ENCODE assay signal across 24 cellular contexts in the genomic region with DNA sequence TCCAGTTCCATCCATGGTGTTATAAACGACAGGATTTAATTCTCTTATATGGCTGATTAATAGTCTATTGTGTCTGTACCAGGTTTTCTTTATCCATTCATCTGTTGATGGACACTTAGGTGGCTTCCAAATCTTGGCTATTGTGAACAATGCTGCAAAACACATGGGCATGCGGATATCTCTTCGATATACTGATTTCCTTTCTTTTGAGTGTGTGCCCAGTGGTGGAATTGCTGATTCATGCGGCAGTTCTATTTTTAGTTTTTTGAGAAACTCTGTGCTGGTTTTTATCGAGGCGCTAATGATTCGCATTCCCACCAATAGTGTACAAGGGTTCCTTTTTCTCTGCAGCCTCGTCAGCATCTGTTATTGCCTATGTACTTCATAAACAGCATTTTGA.
A peak's percentile ranks its signal among the peaks of the same experiment; 100 is the strongest.
DNase-seq lines count a peak whose midpoint lies in the region; ATAC-seq, FAIRE-seq and TF ChIP-seq lines count a peak whose summit lies in the region.
"Had no signal": no experiment of that assay in that cellular context is flagged by ENCODE, and none has a peak within 500 bp of the region (broad histone marks: within the 10 kb centered on the region; RNA-seq: fewer than 3 reads in every experiment).

No MANE protein-coding gene starts in this region.

- H3K27ac ChIP-seq in K562 (ENCODE audit: extremely low read depth, low read depth, low read length) (peak overlapping the region; percentile 62; the same call in 2 of the 3 replicates), sigmoid colon (no peak overlapping the region)
- H3K27ac ChIP-seq: BLaER1, SJSA1 had no signal

- H3K4me3 ChIP-seq in K562, result no peak overlapping the region
- peak overlapping the region in 3 of 4 donors; percentile 0 to 21 (median 6) for H3K4me3 ChIP-seq in sigmoid colon
- H3K4me3 ChIP-seq: BLaER1, GM12878, SJSA1 had no signal

- CTCF ChIA-PET in K562 (lab: Yijun Ruan, JAX; ENCODE audit: low intra/inter-chr PET ratio), result interaction anchor here (0.6 kb wide), 1 partner anchor 104 kb away, joined by 3 read pairs; no protein-coding TSS in a partner anchor

- peaks cover 74% of the 10 kb centered on the region for H3K79me2 ChIP-seq in K562 (ENCODE audit: control insufficient read depth, insufficient read depth, low read length)

- WGBS in K562 (ENCODE audit: insufficient coverage, low coverage, missing lambda C conversion rate), result 8% methylated on average over 8 of the region's 8 CpGs
- 82 to 84% methylated on average over 8 of the region's 8 CpGs for WGBS in sigmoid colon, 2 donors

- TF ChIP-seq POLR2A in K562 (conservative IDR thresholded peaks at IDR 0.05), result peak; percentile 20; the same call in 1 of the 2 replicates
- no peak for TF ChIP-seq POLR2A in sigmoid colon (IDR thresholded peaks at IDR 0.05)

- no peak for TF ChIP-seq EP300 in K562 (IDR thresholded peaks at IDR 0.05; ENCODE audit: low read length)
- no peak for TF ChIP-seq EP300 in sigmoid colon (IDR thresholded peaks at IDR 0.05)

- ATAC-seq in K562, result peak; percentile 71
- ATAC-seq: GM12878, HCT116 had no signal

- H3K36me3 ChIP-seq in K562 (ENCODE audit: control insufficient read depth, insufficient read depth, low read length) (peaks cover 71% of the 10 kb centered on the region), sigmoid colon (no peaks in the 10 kb centered on the region)
- H3K36me3 ChIP-seq: BLaER1, SJSA1 had no signal

- DNase-seq in Daoy (ENCODE audit: low read depth) (peak; percentile 29), M059J (ENCODE audit: low read depth) (peak; percentile 41), K562 (ENCODE audit: extremely low read depth in 1 of 4, low spot score in 3 of 4) (peak in 2 of 4 experiments; percentile 24 to 56), sigmoid colon (no peak), GM20000 (ENCODE audit: low spot score) (no peak), T-helper 9 cell (no peak)
- no peak for DNase-seq in activated CD4-positive, alpha-beta T cell treated with anti-CD3 and anti-CD28 coated beads for 4 hours
- DNase-seq: ACHN; Caco-2; CD4-positive, alpha-beta memory T cell; DMS 273 treated with DMSO at 0.1 percent for 48 hours; DMS79 treated with DMSO at 0.1 percent for 48 hours; GOT3; IMR-90; MV-4-11; NCI-H1105 treated with DMSO at 0.1 percent for 48 hours; NCI-H2081; NCI-H2171; NCI-H446; NCI-H526 had no signal

- TF ChIP-seq CTCF in K562 (IDR thresholded peaks at IDR 0.05 in 2 of 3, conservative IDR thresholded peaks at IDR 0.05 in 1 of 3; ENCODE audit: insufficient read depth in 2 of 3, low read depth in 1 of 3, low read length in 3 of 3) (no peak), sigmoid colon (IDR thresholded peaks at IDR 0.05) (no peak), GM20000 (IDR thresholded peaks at IDR 0.05; ENCODE audit: extremely low read depth, missing control alignments) (no peak)

- no TSS peak for BruUV-seq in K562 (replicated peaks; lab: Mats Ljungman, UMichigan)

- FAIRE-seq in K562 (lab: Jason Lieb, UNC), result peak; percentile 75
- FAIRE-seq: GM12878 had no signal

- H3K9me1 ChIP-seq in K562 (ENCODE audit: control insufficient read depth, insufficient read depth, low read length), result no peaks in the 10 kb centered on the region

- no peaks in the 10 kb centered on the region for H3K9me3 ChIP-seq in K562 (replicated peaks; ENCODE audit: control insufficient read depth, insufficient read depth, low read depth, low read length)
- H3K9me3 ChIP-seq in sigmoid colon, result no peaks in the 10 kb centered on the region
- H3K9me3 ChIP-seq: BLaER1, Caco-2 had no signal

- H3K4me1 ChIP-seq in K562 (replicated peaks in 1 of 2; ENCODE audit: control insufficient read depth in 2 of 2, insufficient read depth in 2 of 2, low read length in 2 of 2) (peaks cover 0 to 20% of the 10 kb centered on the region in 2 experiments; a peak in 3 of 5 replicates), sigmoid colon (no peaks in the 10 kb centered on the region)
- H3K4me1 ChIP-seq: BLaER1, Caco-2, SJSA1 had no signal

- POLR2A ChIA-PET in K562 (lab: Yijun Ruan, JAX), result no interaction called here

- no peaks in the 10 kb centered on the region; the same call in 1 of the 2 replicates for H4K20me1 ChIP-seq in K562 (replicated peaks; ENCODE audit: control insufficient read depth, insufficient read depth, low read length)
- H4K20me1 ChIP-seq: BLaER1 had no signal

- no peak for TF ChIP-seq RAD21 in K562 (CRISPR knock-in tag; conservative IDR thresholded peaks at IDR 0.05 in 1 of 2, IDR thresholded peaks at IDR 0.05 in 1 of 2)

- H3K9ac ChIP-seq in K562 (ENCODE audit: insufficient read depth in 1 of 2, low read depth in 2 of 2, low read length in 2 of 2), result no peak overlapping the region
- H3K9ac ChIP-seq: BLaER1 had no signal

- in situ Hi-C loops in K562 (cut with MboI), result no loop called here

- H3K4me2 ChIP-seq in K562 (ENCODE audit: insufficient read depth, low read length), result peak overlapping the region; percentile 59
- H3K4me2 ChIP-seq: BLaER1 had no signal

- intact Hi-C loops in K562 (cut with micrococcal nuclease), result no loop called here
- intact Hi-C loops in sigmoid colon (cut with DNase I), result no loop called here

- H2AFZ ChIP-seq in K562 (ENCODE audit: low read depth, low read length), result no peak overlapping the region; the same call in 1 of the 2 replicates

- no peaks in the 10 kb centered on the region for H3K27me3 ChIP-seq in K562 (ENCODE audit: control insufficient read depth in 2 of 2, insufficient read depth in 2 of 2, low read length in 2 of 2)
- no peaks in the 10 kb centered on the region for H3K27me3 ChIP-seq in sigmoid colon
- H3K27me3 ChIP-seq: BLaER1, SJSA1 had no signal

TF ChIP-seq in K562, 482 proteins besides CTCF, POLR2A, EP300 and RAD21 (continues in another document):
- TF ChIP-seq, protein P1, sequence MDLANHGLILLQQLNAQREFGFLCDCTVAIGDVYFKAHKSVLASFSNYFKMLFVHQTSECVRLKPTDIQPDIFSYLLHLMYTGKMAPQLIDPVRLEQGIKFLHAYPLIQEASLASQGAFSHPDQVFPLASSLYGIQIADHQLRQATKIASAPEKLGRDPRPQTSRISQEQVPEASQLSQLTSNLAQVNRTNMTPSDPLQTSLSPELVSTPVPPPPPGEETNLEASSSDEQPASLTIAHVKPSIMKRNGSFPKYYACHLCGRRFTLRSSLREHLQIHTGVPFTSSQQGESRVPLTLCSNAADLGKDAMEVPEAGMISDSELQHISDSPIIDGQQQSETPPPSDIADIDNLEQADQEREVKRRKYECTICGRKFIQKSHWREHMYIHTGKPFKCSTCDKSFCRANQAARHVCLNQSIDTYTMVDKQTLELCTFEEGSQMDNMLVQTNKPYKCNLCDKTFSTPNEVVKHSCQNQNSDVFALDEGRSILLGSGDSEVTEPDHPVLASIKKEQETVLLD (IDR thresholded peaks at IDR 0.05), result no peak
- no peak for TF ChIP-seq GTF2A2 (tag; IDR thresholded peaks at IDR 0.05)
- no peak for TF ChIP-seq HNRNPH1 (optimal IDR thresholded peaks at IDR 0.05; ENCODE audit: low read depth, low read length)
- no peak for TF ChIP-seq SIN3A (IDR thresholded peaks at IDR 0.05; ENCODE audit: borderline replicate concordance in 2 of 2, control insufficient read depth in 1 of 2, low read depth in 2 of 2, low read length in 2 of 2)
- TF ChIP-seq, protein P2, sequence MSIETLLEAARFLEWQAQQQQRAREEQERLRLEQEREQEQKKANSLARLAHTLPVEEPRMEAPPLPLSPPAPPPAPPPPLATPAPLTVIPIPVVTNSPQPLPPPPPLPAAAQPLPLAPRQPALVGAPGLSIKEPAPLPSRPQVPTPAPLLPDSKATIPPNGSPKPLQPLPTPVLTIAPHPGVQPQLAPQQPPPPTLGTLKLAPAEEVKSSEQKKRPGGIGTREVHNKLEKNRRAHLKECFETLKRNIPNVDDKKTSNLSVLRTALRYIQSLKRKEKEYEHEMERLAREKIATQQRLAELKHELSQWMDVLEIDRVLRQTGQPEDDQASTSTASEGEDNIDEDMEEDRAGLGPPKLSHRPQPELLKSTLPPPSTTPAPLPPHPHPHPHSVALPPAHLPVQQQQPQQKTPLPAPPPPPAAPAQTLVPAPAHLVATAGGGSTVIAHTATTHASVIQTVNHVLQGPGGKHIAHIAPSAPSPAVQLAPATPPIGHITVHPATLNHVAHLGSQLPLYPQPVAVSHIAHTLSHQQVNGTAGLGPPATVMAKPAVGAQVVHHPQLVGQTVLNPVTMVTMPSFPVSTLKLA (conservative IDR thresholded peaks at IDR 0.05), result peak in 1 of 2 experiments; percentile 49; a peak in 1 of 4 replicates
- TF ChIP-seq HDAC6 (IDR thresholded peaks at IDR 0.05; ENCODE audit: low read depth, low read length), result no peak
- TF ChIP-seq, protein P3, sequence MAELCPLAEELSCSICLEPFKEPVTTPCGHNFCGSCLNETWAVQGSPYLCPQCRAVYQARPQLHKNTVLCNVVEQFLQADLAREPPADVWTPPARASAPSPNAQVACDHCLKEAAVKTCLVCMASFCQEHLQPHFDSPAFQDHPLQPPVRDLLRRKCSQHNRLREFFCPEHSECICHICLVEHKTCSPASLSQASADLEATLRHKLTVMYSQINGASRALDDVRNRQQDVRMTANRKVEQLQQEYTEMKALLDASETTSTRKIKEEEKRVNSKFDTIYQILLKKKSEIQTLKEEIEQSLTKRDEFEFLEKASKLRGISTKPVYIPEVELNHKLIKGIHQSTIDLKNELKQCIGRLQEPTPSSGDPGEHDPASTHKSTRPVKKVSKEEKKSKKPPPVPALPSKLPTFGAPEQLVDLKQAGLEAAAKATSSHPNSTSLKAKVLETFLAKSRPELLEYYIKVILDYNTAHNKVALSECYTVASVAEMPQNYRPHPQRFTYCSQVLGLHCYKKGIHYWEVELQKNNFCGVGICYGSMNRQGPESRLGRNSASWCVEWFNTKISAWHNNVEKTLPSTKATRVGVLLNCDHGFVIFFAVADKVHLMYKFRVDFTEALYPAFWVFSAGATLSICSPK (IDR thresholded peaks at IDR 0.05; ENCODE audit: borderline replicate concordance), result no peak
- no peak for TF ChIP-seq CREBBP (IDR thresholded peaks at IDR 0.05; ENCODE audit: low read depth, low read length)
- no peak for TF ChIP-seq SMAD1 (IDR thresholded peaks at IDR 0.05; ENCODE audit: low read depth, low read length, partially characterized antibody)
- no peak for TF ChIP-seq POLR3A (IDR thresholded peaks at IDR 0.05; ENCODE audit: borderline replicate concordance, extremely low read depth, insufficient read depth, insufficient read length)
- TF ChIP-seq ARID1B (IDR thresholded peaks at IDR 0.05), result peak; percentile 55
- TF ChIP-seq, protein P4, sequence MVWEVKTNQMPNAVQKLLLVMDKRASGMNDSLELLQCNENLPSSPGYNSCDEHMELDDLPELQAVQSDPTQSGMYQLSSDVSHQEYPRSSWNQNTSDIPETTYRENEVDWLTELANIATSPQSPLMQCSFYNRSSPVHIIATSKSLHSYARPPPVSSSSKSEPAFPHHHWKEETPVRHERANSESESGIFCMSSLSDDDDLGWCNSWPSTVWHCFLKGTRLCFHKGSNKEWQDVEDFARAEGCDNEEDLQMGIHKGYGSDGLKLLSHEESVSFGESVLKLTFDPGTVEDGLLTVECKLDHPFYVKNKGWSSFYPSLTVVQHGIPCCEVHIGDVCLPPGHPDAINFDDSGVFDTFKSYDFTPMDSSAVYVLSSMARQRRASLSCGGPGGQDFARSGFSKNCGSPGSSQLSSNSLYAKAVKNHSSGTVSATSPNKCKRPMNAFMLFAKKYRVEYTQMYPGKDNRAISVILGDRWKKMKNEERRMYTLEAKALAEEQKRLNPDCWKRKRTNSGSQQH (CRISPR knock-in tag; IDR thresholded peaks at IDR 0.05), result no peak

Comparison
In these comparisons a context has a peak if more than half of its experiments do, and no peak if none do; other contexts are left out.
1. DNase-seq: peak in Daoy (single experiment) and M059J (single experiment); none in sigmoid colon (single experiment), GM20000 (single experiment), activated CD4-positive, alpha-beta T cell treated with anti-CD3 and anti-CD28 coated beads for 4 hours (0 of 2) and T-helper 9 cell (single experiment).